15 cellular contexts compared by ENCODE assay signal in genomic region chr1:110345480-110345879, GRCh38. TPM values are rescaled to one million over a fixed set of nuclear protein-coding genes. Genes with fewer than 3 reads are reported as not detected.
DNase-seq lines count a peak whose midpoint lies in the region; ATAC-seq and TF ChIP-seq lines count a peak whose summit lies in the region.
"Had no signal": no experiment of that assay in that cellular context is flagged by ENCODE, and none has a peak within 500 bp of the region (broad histone marks: within the 10 kb centered on the region; RNA-seq: fewer than 3 reads in every experiment).

No MANE protein-coding gene starts in this region.

- peaks cover 100% of the 10 kb centered on the region for H3K79me2 ChIP-seq in Karpas-422 (ENCODE audit: low read length)

- no peak overlapping the region for H3K27ac Mint-ChIP-seq in activated CD4-positive, alpha-beta T cell treated with anti-CD3 and anti-CD28 coated beads, Interleukin-2, amount 10 ng/mL, durations not matched to agents 24 days and 14 days
- no peak overlapping the region for H3K27ac Mint-ChIP-seq in activated naive CD8-positive, alpha-beta T cell treated with anti-CD3 and anti-CD28 coated beads, Interleukin-2, amount 10 ng/mL, durations not matched to agents 7 days and 5 days
- H3K27ac Mint-ChIP-seq in nephron = peak overlapping the region in 1 of 3 experiments; percentile 68

- POLR2A ChIA-PET in activated naive CD8-positive, alpha-beta T cell treated with anti-CD3 and anti-CD28 coated beads, Interleukin-2, amount 10 ng/mL, durations not matched to agents 7 days and 5 days (lab: Charles Lee) = interaction anchor here (0.9 kb wide), 1 partner anchor 11 kb away, joined by 3 read pairs; no protein-coding TSS in a partner anchor

- H3K4me3 Mint-ChIP-seq in activated CD4-positive, alpha-beta T cell treated with anti-CD3 and anti-CD28 coated beads, Interleukin-2, amount 10 ng/mL, durations not matched to agents 24 days and 14 days = peak overlapping the region; percentile 13
- peak overlapping the region; percentile 62 for H3K4me3 Mint-ChIP-seq in activated naive CD8-positive, alpha-beta T cell treated with anti-CD3 and anti-CD28 coated beads, Interleukin-2, amount 10 ng/mL, durations not matched to agents 7 days and 5 days
- peak overlapping the region in 2 of 3 experiments; percentile 5 to 26 for H3K4me3 Mint-ChIP-seq in nephron

- H3K27me3 ChIP-seq in Karpas-422 (ENCODE audit: low read length) = no peaks in the 10 kb centered on the region
- H3K27me3 ChIP-seq: foreskin keratinocyte, tibial nerve had no signal

- peaks cover 100% of the 10 kb centered on the region for H3K4me1 ChIP-seq in Karpas-422 (ENCODE audit: low read length)

- peak; percentile 53 for ATAC-seq in activated naive CD8-positive, alpha-beta T cell treated with anti-CD3 and anti-CD28 coated beads, Interleukin-2, amount 10 ng/mL, durations not matched to agents 7 days and 5 days (ENCODE audit: low read depth)
- no peak for ATAC-seq in GM19351 (IDR thresholded peaks at IDR 0.05; ENCODE audit: unreplicated experiment)
- ATAC-seq in HG02798 (IDR thresholded peaks at IDR 0.05; ENCODE audit: poor library complexity, unreplicated experiment) = no peak
- no peak for ATAC-seq in GM18519 (IDR thresholded peaks at IDR 0.05; ENCODE audit: low FRiP score, unreplicated experiment)
- ATAC-seq: foreskin keratinocyte had no signal

- peaks cover 70% of the 10 kb centered on the region for H3K36me3 Mint-ChIP-seq in activated CD4-positive, alpha-beta T cell treated with anti-CD3 and anti-CD28 coated beads, Interleukin-2, amount 10 ng/mL, durations not matched to agents 24 days and 14 days (ENCODE audit: low read depth)
- peaks cover 53% of the 10 kb centered on the region for H3K36me3 Mint-ChIP-seq in activated naive CD8-positive, alpha-beta T cell treated with anti-CD3 and anti-CD28 coated beads, Interleukin-2, amount 10 ng/mL, durations not matched to agents 7 days and 5 days
- peaks cover 65% of the 10 kb centered on the region for H3K36me3 Mint-ChIP-seq in nephron (ENCODE audit: low read depth)

- H2AFZ ChIP-seq in Karpas-422 (ENCODE audit: low read length) = no peak overlapping the region

- H4K20me1 ChIP-seq in Karpas-422 (ENCODE audit: insufficient read depth, low read depth, low read length) = peaks cover 95% of the 10 kb centered on the region

- H3K4me2 ChIP-seq in Karpas-422 (ENCODE audit: low read depth, low read length, poor library complexity, severe bottlenecking) = peak overlapping the region; percentile 80

- no peaks in the 10 kb centered on the region for H3K9me2 ChIP-seq in Karpas-422 (replicated peaks; ENCODE audit: insufficient read depth, low read length)

- no peaks in the 10 kb centered on the region for H3K9me3 Mint-ChIP-seq in activated CD4-positive, alpha-beta T cell treated with anti-CD3 and anti-CD28 coated beads, Interleukin-2, amount 10 ng/mL, durations not matched to agents 24 days and 14 days
- no peaks in the 10 kb centered on the region for H3K9me3 Mint-ChIP-seq in activated naive CD8-positive, alpha-beta T cell treated with anti-CD3 and anti-CD28 coated beads, Interleukin-2, amount 10 ng/mL, durations not matched to agents 7 days and 5 days
- H3K9me3 Mint-ChIP-seq in nephron = no peaks in the 10 kb centered on the region

- peak overlapping the region; percentile 87 for H3K4me3 ChIP-seq in Karpas-422 (ENCODE audit: low read length)
- H3K4me3 ChIP-seq: tibial nerve had no signal

- H3K9me3 ChIP-seq in Karpas-422 (ENCODE audit: low read length) = no peaks in the 10 kb centered on the region
- H3K9me3 ChIP-seq: tibial nerve had no signal

- peak overlapping the region; percentile 92 for H3K27ac ChIP-seq in Karpas-422 (ENCODE audit: low read length)
- H3K27ac ChIP-seq: foreskin keratinocyte, tibial nerve had no signal

- TF ChIP-seq CTCF in nephron (IDR thresholded peaks at IDR 0.05; ENCODE audit: unreplicated experiment in 3 of 3) = no peak

- DNase-seq in activated CD4-positive, alpha-beta T cell treated with anti-CD3 and anti-CD28 coated beads, Interleukin-2, amount 10 ng/mL, durations not matched to agents 24 days and 14 days = no peak
- no peak for DNase-seq in activated CD4-positive, alpha-beta T cell treated with anti-CD3 and anti-CD28 coated beads for 48 hours
- no peak for DNase-seq in Karpas-422
- DNase-seq in activated naive CD8-positive, alpha-beta T cell treated with anti-CD3 and anti-CD28 coated beads, Interleukin-2, amount 10 ng/mL, durations not matched to agents 7 days and 5 days = no peak
- DNase-seq: foreskin keratinocyte, Kasumi-1, mesendoderm, NCI-H2029 treated with DMSO at 0.1 percent for 48 hours, NCI-H774, SHP77 treated with DMSO at 0.1 percent for 48 hours had no signal

- no peaks in the 10 kb centered on the region for H3K27me3 Mint-ChIP-seq in activated CD4-positive, alpha-beta T cell treated with anti-CD3 and anti-CD28 coated beads, Interleukin-2, amount 10 ng/mL, durations not matched to agents 24 days and 14 days
- no peaks in the 10 kb centered on the region for H3K27me3 Mint-ChIP-seq in activated naive CD8-positive, alpha-beta T cell treated with anti-CD3 and anti-CD28 coated beads, Interleukin-2, amount 10 ng/mL, durations not matched to agents 7 days and 5 days
- H3K27me3 Mint-ChIP-seq in nephron (ENCODE audit: low read depth) = no peaks in the 10 kb centered on the region

- peak overlapping the region; percentile 99 for H3K9ac ChIP-seq in Karpas-422 (ENCODE audit: low read length)

- H3K36me3 ChIP-seq in Karpas-422 (ENCODE audit: insufficient read depth, low read length) = peaks cover 88% of the 10 kb centered on the region

- intact Hi-C loops in activated CD4-positive, alpha-beta T cell treated with anti-CD3 and anti-CD28 coated beads, Interleukin-2, amount 10 ng/mL, durations not matched to agents 24 days and 14 days (cut with micrococcal nuclease) = no loop called here

- H3K4me1 Mint-ChIP-seq in activated CD4-positive, alpha-beta T cell treated with anti-CD3 and anti-CD28 coated beads, Interleukin-2, amount 10 ng/mL, durations not matched to agents 24 days and 14 days = peaks cover 81% of the 10 kb centered on the region
- H3K4me1 Mint-ChIP-seq in activated naive CD8-positive, alpha-beta T cell treated with anti-CD3 and anti-CD28 coated beads, Interleukin-2, amount 10 ng/mL, durations not matched to agents 7 days and 5 days = peaks cover 76% of the 10 kb centered on the region
- peaks cover 86% of the 10 kb centered on the region for H3K4me1 Mint-ChIP-seq in nephron

RNA-seq across cellular contexts. Expression of gene RBM15, which starts 6.3 kb away (rescaled TPM):
- 55.6 and 57.1 TPM in 2 replicates for total RNA-seq in activated CD4-positive, alpha-beta T cell treated with anti-CD3 and anti-CD28 coated beads, Interleukin-2, amount 10 ng/mL, durations not matched to agents 24 days and 14 days
- 101 and 150 TPM in 2 replicates for total RNA-seq in Karpas-422 (2014; rRNA removed; shearing (Covaris generic); ENCODE audit: low replicate concordance)
- 10 to 100 TPM; 80.3 to 80.6 TPM for total RNA-seq in activated naive CD8-positive, alpha-beta T cell treated with anti-CD3 and anti-CD28 coated beads, Interleukin-2, amount 10 ng/mL, durations not matched to agents 7 days and 5 days

RNA-seq across cellular contexts. Expression of gene SLC16A4, which starts 45.3 kb away (rescaled TPM):
- total RNA-seq in activated CD4-positive, alpha-beta T cell treated with anti-CD3 and anti-CD28 coated beads, Interleukin-2, amount 10 ng/mL, durations not matched to agents 24 days and 14 days = 0.43 and 0.44 TPM in 2 replicates
- total RNA-seq in Karpas-422 (2014; rRNA removed; shearing (Covaris generic); ENCODE audit: low replicate concordance) = 51.4 and 116 TPM in 2 replicates
- under 1 TPM; 0.23 to 0.33 TPM for total RNA-seq in activated naive CD8-positive, alpha-beta T cell treated with anti-CD3 and anti-CD28 coated beads, Interleukin-2, amount 10 ng/mL, durations not matched to agents 7 days and 5 days

Comparison
In these comparisons a context has a peak if more than half of its experiments do, and no peak if none do; other contexts are left out.
1. RNA of gene SLC16A4, which starts 45.3 kb away (total RNA-seq): 51.4 to 116 TPM in Karpas-422; 0.43 to 0.44 TPM in activated CD4-positive, alpha-beta T cell treated with anti-CD3 and anti-CD28 coated beads, Interleukin-2, amount 10 ng/mL, durations not matched to agents 24 days and 14 days and 0.23 to 0.33 TPM in activated naive CD8-positive, alpha-beta T cell treated with anti-CD3 and anti-CD28 coated beads, Interleukin-2, amount 10 ng/mL, durations not matched to agents 7 days and 5 days; every median in the first group is over 10 times any median in the second.
2. Peak in every context shown above with its lines, with median percentiles within 50 percentile points of each other: H3K4me3 Mint-ChIP-seq.